8 cellular contexts compared by ENCODE assay signal in genomic region chr7:44123190-44124003, GRCh38. TPM values are rescaled to one million over a fixed set of nuclear protein-coding genes. Genes with fewer than 3 reads are reported as not detected.
DNase-seq lines count a peak whose midpoint lies in the region; ATAC-seq and TF ChIP-seq lines count a peak whose summit lies in the region.

TSS of gene POLD2 (minus strand) at chr7:44123548. CDS start at chr7:44122053, 1,495 bp downstream.

- BruUV-seq in Panc1 (replicated peaks; lab: Mats Ljungman, UMichigan), result no TSS peak

- TF ChIP-seq CTCF in Panc1 (IDR thresholded peaks at IDR 0.05) (no peak), esophagus muscularis mucosa (IDR thresholded peaks at IDR 0.05) (peak in 2 of 3 experiments; percentile 3 to 12)

- H3K4me3 ChIP-seq in Panc1 (ENCODE audit: low read depth in 2 of 2, low read length in 2 of 2) (peak within 1 kb of the TSS; percentile 72 to 87), esophagus muscularis mucosa (peak within 1 kb of the TSS; percentile 74 to 81 (median 78))

- ATAC-seq in GM21723 (IDR thresholded peaks at IDR 0.05; ENCODE audit: unreplicated experiment) (peak; percentile 99), Panc1 (peak; percentile 100)
- peak; percentile 99 for ATAC-seq in activated T-cell treated with anti-CD3 and anti-CD28 coated beads, Interleukin-2, amount 50 U/mL, for 72 hours (replicated peaks in 1 of 2)

- H3K27me3 ChIP-seq in Panc1 (ENCODE audit: control insufficient read depth, insufficient read depth, low read length) (no peaks in the 10 kb centered on the region), esophagus muscularis mucosa (no peaks in the 10 kb centered on the region)

- peaks cover 42% of the 10 kb centered on the region for H3K4me1 Mint-ChIP-seq in activated T-cell treated with anti-CD3 and anti-CD28 coated beads, Interleukin-2, amount 50 U/mL, for 72 hours (ENCODE audit: low read depth)

- peaks cover 11% of the 10 kb centered on the region for H3K4me1 ChIP-seq in Panc1 (ENCODE audit: control insufficient read depth, insufficient read depth, low read length)
- H3K4me1 ChIP-seq in esophagus muscularis mucosa, result peaks cover 22 to 50% (median 40%) of the 10 kb centered on the region in 4 donors

- WGBS in esophagus muscularis mucosa, result 2% methylated on average over 28 of the region's 86 CpGs

- TF ChIP-seq EP300 in esophagus muscularis mucosa (IDR thresholded peaks at IDR 0.05), result no peak

- peaks cover 2 to 18% of the 10 kb centered on the region in 2 donors for H3K36me3 Mint-ChIP-seq in activated T-cell treated with anti-CD3 and anti-CD28 coated beads, Interleukin-2, amount 50 U/mL, for 72 hours (ENCODE audit: insufficient read depth in 2 of 2)

- peak; percentile 70 for TF ChIP-seq POLR2A in esophagus muscularis mucosa (IDR thresholded peaks at IDR 0.05; ENCODE audit: low read depth)

- H3K27ac Mint-ChIP-seq in activated T-cell treated with anti-CD3 and anti-CD28 coated beads, Interleukin-2, amount 50 U/mL, for 72 hours, result peak within 1 kb of the TSS; percentile 66

- H3K9me3 Mint-ChIP-seq in activated T-cell treated with anti-CD3 and anti-CD28 coated beads, Interleukin-2, amount 50 U/mL, for 72 hours, result no peaks in the 10 kb centered on the region

- DNase-seq in DMS53 treated with DMSO at 0.1 percent for 48 hours (lab: John Stamatoyannopoulos, UW; ENCODE audit: unreplicated experiment) (peak; percentile 89), KG1 (lab: John Stamatoyannopoulos, UW) (peak; percentile 96), Panc1 (ENCODE audit: low read depth, low spot score) (peak; percentile 78), esophagus muscularis mucosa (ENCODE audit: extremely low spot score) (peak; percentile 99), myocyte (ENCODE audit: low read depth) (peak; percentile 100)
- peak; percentile 98 to 100 for DNase-seq in activated T-cell treated with anti-CD3 and anti-CD28 coated beads, Interleukin-2, amount 50 U/mL, for 72 hours
- DNase-seq in stimulated activated CD8-positive, alpha-beta memory T cell treated with anti-CD3 and anti-CD28 coated beads, Interleukin-7, amount 100 ng/mL, for 48 hours (ENCODE audit: extremely low read depth in 1 of 2, low read depth in 1 of 2), result peak; percentile 98

- H3K27ac ChIP-seq in Panc1 (ENCODE audit: low read length), result peak within 1 kb of the TSS; percentile 97
- H3K27ac ChIP-seq in esophagus muscularis mucosa (replicated peaks in 1 of 4), result peak within 1 kb of the TSS; percentile 76 to 95 (median 88)

- intact Hi-C loops in Panc1 (cut with micrococcal nuclease; ENCODE audit: unreplicated experiment) (no loop called here), esophagus muscularis mucosa (cut with DNase I) (loop anchor here (2.0 kb wide), 1 partner anchor 41 kb away; the partner anchor contains the start of gene POLM)

- in situ Hi-C loops in Panc1 (cut with HindIII; ENCODE audit: low pct_unique_long_range_greater_than_20kb, low sequenced_read_pairs), result no loop called here

- POLR2A ChIA-PET in Panc1 (lab: Charles Lee), result interaction anchor here (0.6 kb wide), 1 partner anchor 367 kb away, joined by 5 read pairs; no protein-coding TSS in a partner anchor

- no peaks in the 10 kb centered on the region for H3K9me3 ChIP-seq in Panc1 (ENCODE audit: control insufficient read depth, insufficient read depth, low read depth, low read length)
- H3K9me3 ChIP-seq in esophagus muscularis mucosa, result peaks cover 0 to 5% (median 0%) of the 10 kb centered on the region in 4 donors

- peak within 1 kb of the TSS; percentile 87 to 92 for H3K4me3 Mint-ChIP-seq in activated T-cell treated with anti-CD3 and anti-CD28 coated beads, Interleukin-2, amount 50 U/mL, for 72 hours

- no peaks in the 10 kb centered on the region for H3K27me3 Mint-ChIP-seq in activated T-cell treated with anti-CD3 and anti-CD28 coated beads, Interleukin-2, amount 50 U/mL, for 72 hours (ENCODE audit: low read depth)

- CTCF ChIA-PET in Panc1 (lab: Charles Lee), result interaction anchor here (0.6 to 1.1 kb wide), 4 partner anchors 19 to 326 kb away, joined by 3 to 11 read pairs (median 4); no protein-coding TSS in a partner anchor

- H3K36me3 ChIP-seq in Panc1 (ENCODE audit: control insufficient read depth, insufficient read depth, low read length) (peaks cover 14% of the 10 kb centered on the region), esophagus muscularis mucosa (peaks cover 6 to 34% (median 31%) of the 10 kb centered on the region in 4 donors)

RNA-seq across cellular contexts. Expression of gene POLD2, which starts in this region (rescaled TPM):
- 195 TPM for total RNA-seq in Panc1 (2021; ENCODE audit: unreplicated experiment)
- polyA plus RNA-seq in Panc1 (2012; ENCODE audit: insufficient read length), result 263 TPM
- 100 to 1,000 TPM; 101 to 138 TPM for total RNA-seq in activated T-cell treated with anti-CD3 and anti-CD28 coated beads, Interleukin-2, amount 50 U/mL, for 72 hours
- total RNA-seq in esophagus muscularis mucosa, result 10 to 100 TPM; 33.6 to 71.2 (median 55.9) TPM
- total RNA-seq in myocyte, result 199 and 211 TPM in 2 replicates
- 242 TPM for polyA plus RNA-seq in myocyte (2012)

Comparison
In these comparisons a context has a peak if more than half of its experiments do, and no peak if none do; other contexts are left out.
1. Peak in every context shown above with its lines: DNase-seq, ATAC-seq, H3K4me3 ChIP-seq and H3K27ac ChIP-seq.